18 cellular contexts compared by ENCODE assay signal in the genomic region with DNA sequence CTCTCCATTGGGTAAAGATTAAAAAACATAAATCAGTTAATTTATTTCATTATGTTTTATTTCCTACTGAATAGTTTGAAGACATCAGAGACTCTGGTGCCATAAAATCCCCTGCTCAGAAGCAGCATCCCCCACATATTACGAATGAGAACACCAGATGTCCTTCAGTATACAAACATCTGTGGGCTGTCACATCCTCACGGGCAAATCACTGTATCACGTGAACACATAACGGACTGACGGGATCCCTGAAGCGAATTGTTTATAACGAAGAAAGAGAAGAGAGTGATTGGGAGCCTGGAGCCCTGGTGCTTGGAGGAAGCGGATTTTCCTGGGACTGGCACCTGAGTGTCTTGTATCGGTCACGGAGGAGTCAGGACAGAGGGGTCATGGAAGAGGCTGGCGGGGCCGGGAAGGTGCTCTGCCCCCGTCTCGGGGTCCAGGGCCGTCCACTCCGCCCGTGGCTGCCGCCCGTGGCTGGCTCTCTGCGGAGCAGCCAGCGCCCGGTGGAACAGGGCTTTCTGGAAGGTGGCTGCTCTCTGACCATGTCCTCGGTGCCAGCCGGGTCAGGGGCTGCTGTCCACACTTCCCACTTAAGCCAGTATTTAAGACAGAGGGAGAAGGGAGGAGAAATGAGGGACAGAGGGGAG.
A peak's percentile ranks its signal among the peaks of the same experiment; 100 is the strongest.
DNase-seq lines count a peak whose midpoint lies in the region; ATAC-seq and TF ChIP-seq lines count a peak whose summit lies in the region.
"Had no signal": no experiment of that assay in that cellular context is flagged by ENCODE, and none has a peak within 500 bp of the region (broad histone marks: within the 10 kb centered on the region; RNA-seq: fewer than 3 reads in every experiment).

No MANE protein-coding gene starts in this region.

- H3K79me2 ChIP-seq in SK-N-SH (ENCODE audit: insufficient read depth), result no peaks in the 10 kb centered on the region

- no peaks in the 10 kb centered on the region; a peak in 1 of 4 replicates for H3K4me1 ChIP-seq in SK-N-SH (ENCODE audit: control insufficient read depth in 1 of 2, insufficient read depth in 2 of 2, low read depth in 1 of 2, low read length in 1 of 2)
- H3K4me1 ChIP-seq in CD8-positive, alpha-beta T cell (ENCODE audit: insufficient read depth, low read length), result no peaks in the 10 kb centered on the region

- intact Hi-C loops in CD8-positive, alpha-beta T cell (cut with DNase I, micrococcal nuclease), result no loop called here

- H3K9me2 ChIP-seq in SK-N-SH, result no peaks in the 10 kb centered on the region

- H3K27ac ChIP-seq in SK-N-SH (ENCODE audit: low read depth in 2 of 2, low read length in 1 of 2), result no peak overlapping the region
- H3K27ac ChIP-seq in CD8-positive, alpha-beta T cell (ENCODE audit: low read depth, low read length), result no peak overlapping the region
- H3K27ac ChIP-seq: SJSA1 had no signal

- ATAC-seq in SK-N-SH treated with all-trans-retinoic acid at 6 μM for 48 hours, result no peak
- no peak for ATAC-seq in CD8-positive, alpha-beta T cell
- ATAC-seq: HepG2 had no signal

- H3K27me3 ChIP-seq in SK-N-SH (ENCODE audit: insufficient read depth), result no peaks in the 10 kb centered on the region; the same call in 1 of the 2 replicates
- no peaks in the 10 kb centered on the region for H3K27me3 ChIP-seq in CD8-positive, alpha-beta T cell (ENCODE audit: insufficient read depth, low read length)
- H3K27me3 ChIP-seq: SJSA1 had no signal

- DNase-seq in SK-N-SH (peak; percentile 8), foreskin fibroblast (peak; percentile 4 to 6), neural crest cell (ENCODE audit: low read depth, low spot score) (no peak), NOMO-1 treated with DMSO at 0.1 percent for 48 hours (lab: John Stamatoyannopoulos, UW; ENCODE audit: unreplicated experiment) (no peak), NOMO-1 (lab: John Stamatoyannopoulos, UW; ENCODE audit: unreplicated experiment in 2 of 2) (no peak)
- DNase-seq in CD8-positive, alpha-beta T cell, result no peak
- no peak for DNase-seq in NK-92 treated with Interleukin-12 subunit alpha and Interleukin-12 subunit beta, amount 100 ng/mL, for 24 hours (lab: John Stamatoyannopoulos, UW)
- DNase-seq: CD4-positive, alpha-beta T cell; GOT3; HFFc6; Karpas-422; MM.1S; NCI-H1105; NCI-H187; NCI-H446 treated with DMSO at 0.1 percent for 48 hours had no signal

- POLR2A ChIA-PET in SK-N-SH (lab: Yijun Ruan, JAX), result no interaction called here
- POLR2A ChIA-PET in CD8-positive, alpha-beta T cell (lab: Charles Lee), result no interaction called here

- H3K4me3 ChIP-seq in SK-N-SH (ENCODE audit: low read depth in 2 of 2, low read length in 1 of 2), result no peak overlapping the region
- H3K4me3 ChIP-seq in foreskin fibroblast (ENCODE audit: low read depth in 1 of 2, low read length in 2 of 2), result no peak overlapping the region
- no peak overlapping the region for H3K4me3 ChIP-seq in CD8-positive, alpha-beta T cell (ENCODE audit: low read depth, low read length)
- H3K4me3 ChIP-seq: SJSA1 had no signal

- TF ChIP-seq CTCF in SK-N-SH (IDR thresholded peaks at IDR 0.05) (no peak), foreskin fibroblast (IDR thresholded peaks at IDR 0.05; ENCODE audit: low read depth, low read length) (no peak), neural crest cell (conservative IDR thresholded peaks at IDR 0.05) (no peak)
- TF ChIP-seq CTCF in CD8-positive, alpha-beta T cell (IDR thresholded peaks at IDR 0.05), result no peak

- H3K36me3 Mint-ChIP-seq in neural crest cell (ENCODE audit: low read depth), result no peaks in the 10 kb centered on the region
- H3K36me3 Mint-ChIP-seq in CD8-positive, alpha-beta T cell, result no peaks in the 10 kb centered on the region

- no peak for TF ChIP-seq EP300 in SK-N-SH (IDR thresholded peaks at IDR 0.05; ENCODE audit: borderline replicate concordance in 1 of 2, low read depth in 1 of 2, low read length in 1 of 2)

- H3K4me3 Mint-ChIP-seq in neural crest cell, result no peak overlapping the region
- H3K4me3 Mint-ChIP-seq in CD8-positive, alpha-beta T cell, result no peak overlapping the region
- H3K4me3 Mint-ChIP-seq: CD4-positive, alpha-beta T cell; HFFc6 had no signal

- H3K9me3 Mint-ChIP-seq in neural crest cell, result no peaks in the 10 kb centered on the region
- peaks cover 6% of the 10 kb centered on the region for H3K9me3 Mint-ChIP-seq in CD8-positive, alpha-beta T cell
- H3K9me3 Mint-ChIP-seq: HFFc6 had no signal

- no peak overlapping the region for H3K9ac ChIP-seq in SK-N-SH

- no peaks in the 10 kb centered on the region for H3K27me3 Mint-ChIP-seq in neural crest cell (ENCODE audit: low read depth)
- no peaks in the 10 kb centered on the region for H3K27me3 Mint-ChIP-seq in CD8-positive, alpha-beta T cell (ENCODE audit: low read depth)
- H3K27me3 Mint-ChIP-seq: CD4-positive, alpha-beta T cell had no signal

- H3K27ac Mint-ChIP-seq in neural crest cell (ENCODE audit: unreplicated experiment), result peak overlapping the region; percentile 36
- H3K27ac Mint-ChIP-seq in CD8-positive, alpha-beta T cell, result no peak overlapping the region
- H3K27ac Mint-ChIP-seq: CD4-positive, alpha-beta T cell; HFFc6 had no signal

- H3K4me1 Mint-ChIP-seq in neural crest cell, result peaks cover 16% of the 10 kb centered on the region
- H3K4me1 Mint-ChIP-seq in CD8-positive, alpha-beta T cell (ENCODE audit: low read depth), result no peaks in the 10 kb centered on the region

- no peak overlapping the region for H2AFZ ChIP-seq in SK-N-SH (ENCODE audit: low read depth)

- CTCF ChIA-PET in SK-N-SH (lab: Yijun Ruan, JAX), result no interaction called here
- CTCF ChIA-PET in CD8-positive, alpha-beta T cell (lab: Charles Lee), result no interaction called here

- no peak overlapping the region for H3K4me2 ChIP-seq in SK-N-SH

- no peak for TF ChIP-seq RAD21 in SK-N-SH (IDR thresholded peaks at IDR 0.05; ENCODE audit: low read length)

- no peaks in the 10 kb centered on the region for H3F3A ChIP-seq in SK-N-SH (replicated peaks; ENCODE audit: insufficient read depth)

- no peaks in the 10 kb centered on the region for H3K9me3 ChIP-seq in SK-N-SH
- H3K9me3 ChIP-seq in CD8-positive, alpha-beta T cell (ENCODE audit: low read length), result no peaks in the 10 kb centered on the region
- H3K9me3 ChIP-seq: SJSA1 had no signal

- no peaks in the 10 kb centered on the region for H3K36me3 ChIP-seq in SK-N-SH (replicated peaks in 1 of 2; ENCODE audit: control insufficient read depth in 1 of 2, insufficient read depth in 2 of 2, low read length in 1 of 2)
- H3K36me3 ChIP-seq in CD8-positive, alpha-beta T cell (ENCODE audit: insufficient read depth, low read length), result no peaks in the 10 kb centered on the region
- H3K36me3 ChIP-seq: SJSA1 had no signal

- WGBS in SK-N-SH (ENCODE audit: low lambda C conversion rate), result 45% methylated on average over 22 of the region's 24 CpGs

- H4K20me1 ChIP-seq in SK-N-SH (ENCODE audit: insufficient read depth), result no peaks in the 10 kb centered on the region

TF ChIP-seq in SK-N-SH, 30 proteins besides CTCF, POLR2A, EP300 and RAD21 (continues in another document):
- TF ChIP-seq TCF12 (IDR thresholded peaks at IDR 0.05) (no peak), JUND (IDR thresholded peaks at IDR 0.05) (no peak), GATA2 (CRISPR knock-in tag; IDR thresholded peaks at IDR 0.05) (no peak), SMC3 (IDR thresholded peaks at IDR 0.05; ENCODE audit: low read depth, low read length) (no peak), RXRA (IDR thresholded peaks at IDR 0.05; ENCODE audit: borderline replicate concordance, low read depth) (no peak)
- TF ChIP-seq, protein P1, sequence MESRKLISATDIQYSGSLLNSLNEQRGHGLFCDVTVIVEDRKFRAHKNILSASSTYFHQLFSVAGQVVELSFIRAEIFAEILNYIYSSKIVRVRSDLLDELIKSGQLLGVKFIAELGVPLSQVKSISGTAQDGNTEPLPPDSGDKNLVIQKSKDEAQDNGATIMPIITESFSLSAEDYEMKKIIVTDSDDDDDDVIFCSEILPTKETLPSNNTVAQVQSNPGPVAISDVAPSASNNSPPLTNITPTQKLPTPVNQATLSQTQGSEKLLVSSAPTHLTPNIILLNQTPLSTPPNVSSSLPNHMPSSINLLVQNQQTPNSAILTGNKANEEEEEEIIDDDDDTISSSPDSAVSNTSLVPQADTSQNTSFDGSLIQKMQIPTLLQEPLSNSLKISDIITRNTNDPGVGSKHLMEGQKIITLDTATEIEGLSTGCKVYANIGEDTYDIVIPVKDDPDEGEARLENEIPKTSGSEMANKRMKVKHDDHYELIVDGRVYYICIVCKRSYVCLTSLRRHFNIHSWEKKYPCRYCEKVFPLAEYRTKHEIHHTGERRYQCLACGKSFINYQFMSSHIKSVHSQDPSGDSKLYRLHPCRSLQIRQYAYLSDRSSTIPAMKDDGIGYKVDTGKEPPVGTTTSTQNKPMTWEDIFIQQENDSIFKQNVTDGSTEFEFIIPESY (IDR thresholded peaks at IDR 0.05; ENCODE audit: borderline replicate concordance, low read depth), result no peak

TF ChIP-seq in SK-N-SH treated with all-trans-retinoic acid at 6 μM for 48 hours, 23 proteins besides CTCF, POLR2A, EP300 and RAD21 (continues in another document):
- no peak for TF ChIP-seq OSR1 (CRISPR knock-in tag; IDR thresholded peaks at IDR 0.05)
- no peak for TF ChIP-seq BACH2 (CRISPR knock-in tag; IDR thresholded peaks at IDR 0.05; ENCODE audit: borderline replicate concordance)
- no peak for TF ChIP-seq ARNTL (CRISPR knock-in tag; IDR thresholded peaks at IDR 0.05; ENCODE audit: borderline replicate concordance, low read depth)
- TF ChIP-seq CSDC2 (CRISPR knock-in tag; IDR thresholded peaks at IDR 0.05), result no peak
- TF ChIP-seq ZFP3 (CRISPR knock-in tag; IDR thresholded peaks at IDR 0.05), result no peak
- no peak for TF ChIP-seq GLIS3 (CRISPR knock-in tag; IDR thresholded peaks at IDR 0.05)
- TF ChIP-seq ISL1 (CRISPR knock-in tag; IDR thresholded peaks at IDR 0.05), result no peak
- no peak for TF ChIP-seq RARB (CRISPR knock-in tag; IDR thresholded peaks at IDR 0.05)
- TF ChIP-seq, protein P2, sequence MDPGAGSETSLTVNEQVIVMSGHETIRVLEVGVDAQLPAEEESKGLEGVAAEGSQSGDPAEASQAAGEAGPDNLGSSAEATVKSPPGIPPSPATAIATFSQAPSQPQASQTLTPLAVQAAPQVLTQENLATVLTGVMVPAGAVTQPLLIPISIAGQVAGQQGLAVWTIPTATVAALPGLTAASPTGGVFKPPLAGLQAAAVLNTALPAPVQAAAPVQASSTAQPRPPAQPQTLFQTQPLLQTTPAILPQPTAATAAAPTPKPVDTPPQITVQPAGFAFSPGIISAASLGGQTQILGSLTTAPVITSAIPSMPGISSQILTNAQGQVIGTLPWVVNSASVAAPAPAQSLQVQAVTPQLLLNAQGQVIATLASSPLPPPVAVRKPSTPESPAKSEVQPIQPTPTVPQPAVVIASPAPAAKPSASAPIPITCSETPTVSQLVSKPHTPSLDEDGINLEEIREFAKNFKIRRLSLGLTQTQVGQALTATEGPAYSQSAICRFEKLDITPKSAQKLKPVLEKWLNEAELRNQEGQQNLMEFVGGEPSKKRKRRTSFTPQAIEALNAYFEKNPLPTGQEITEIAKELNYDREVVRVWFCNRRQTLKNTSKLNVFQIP (CRISPR knock-in tag; IDR thresholded peaks at IDR 0.05; ENCODE audit: borderline replicate concordance, low read depth), result no peak

Comparison
In these comparisons a context has a peak if more than half of its experiments do, and no peak if none do; other contexts are left out.
1. DNase-seq: peak in SK-N-SH (single experiment) and foreskin fibroblast (2 of 2); none in neural crest cell (single experiment), CD8-positive, alpha-beta T cell (0 of 7), NOMO-1 treated with DMSO at 0.1 percent for 48 hours (single experiment), NOMO-1 (0 of 2) and NK-92 treated with Interleukin-12 subunit alpha and Interleukin-12 subunit beta, amount 100 ng/mL, for 24 hours (single experiment).